11 cellular contexts compared by ENCODE assay signal in genomic region chr6:113103618-113104390, GRCh38.
DNase-seq lines count a peak whose midpoint lies in the region; ATAC-seq and TF ChIP-seq lines count a peak whose summit lies in the region.
"Had no signal": no experiment of that assay in that cellular context is flagged by ENCODE, and none has a peak within 500 bp of the region (broad histone marks: within the 10 kb centered on the region; RNA-seq: fewer than 3 reads in every experiment).

No MANE protein-coding gene starts in this region.

- H3K4me1 ChIP-seq in OCI-LY7 (ENCODE audit: insufficient read depth, low read length, poor library complexity, severe bottlenecking): no peaks in the 10 kb centered on the region

- no peaks in the 10 kb centered on the region for H4K20me1 ChIP-seq in OCI-LY7 (ENCODE audit: insufficient read depth, low read length)

- ATAC-seq in stimulated activated naive CD8-positive, alpha-beta T cell treated with anti-CD3 and anti-CD28 coated beads, Interleukin-15, Interleukin-2, amounts not matched to agents 100 U/mL and 50 U/mL, for 24 hours: no peak
- ATAC-seq: GM12878 had no signal

- no peaks in the 10 kb centered on the region for H3K9me2 ChIP-seq in OCI-LY7 (ENCODE audit: insufficient read depth, low read length)

- intact Hi-C loops in OCI-LY7 (cut with micrococcal nuclease; ENCODE audit: unreplicated experiment): no loop called here

- no peaks in the 10 kb centered on the region for H3K79me2 ChIP-seq in OCI-LY7 (ENCODE audit: insufficient read depth, low read depth, low read length)

- no peaks in the 10 kb centered on the region for H3K9me3 ChIP-seq in OCI-LY7 (ENCODE audit: low read length)

- POLR2A ChIA-PET in OCI-LY7 (lab: Charles Lee): interaction anchor here (0.6 kb wide), 1 partner anchor 1472 kb away, joined by 3 read pairs; no protein-coding TSS in a partner anchor

- in situ Hi-C loops in ACHN (cut with HindIII; ENCODE audit: low pct_ligation_motif_present, low pct_unique_long_range_greater_than_20kb, low sequenced_read_pairs) (no loop called here), astrocyte of the cerebellum (cut with HindIII; ENCODE audit: low sequenced_read_pairs) (no loop called here), GM13976 (cut with MboI; ENCODE audit: low sequenced_read_pairs, unreplicated experiment) (no loop called here)

- CTCF ChIA-PET in OCI-LY7 (lab: Charles Lee; ENCODE audit: unreplicated experiment): no interaction called here

- no peak overlapping the region for H3K27ac ChIP-seq in OCI-LY7 (ENCODE audit: low read depth, low read length, poor library complexity, severe bottlenecking)

- H3K4me3 ChIP-seq in astrocyte of the cerebellum (ENCODE audit: low read depth, low read length) (no peak overlapping the region), OCI-LY7 (ENCODE audit: low read depth, low read length, poor library complexity, severe bottlenecking) (no peak overlapping the region)
- H3K4me3 ChIP-seq: GM12878 had no signal

- no peak overlapping the region for H3K4me2 ChIP-seq in OCI-LY7 (ENCODE audit: low read length)

- no peaks in the 10 kb centered on the region for H3K36me3 ChIP-seq in OCI-LY7 (ENCODE audit: insufficient read depth, low read length)

- no TSS peak for BruUV-seq in OCI-LY7 (replicated peaks; lab: Mats Ljungman, UMichigan)

- DNase-seq in ACHN: peak; percentile 56
- peak; percentile 45 for DNase-seq in HT1080 (ENCODE audit: low read depth)
- DNase-seq in astrocyte of the cerebellum (ENCODE audit: low read depth): peak; percentile 57
- peak; percentile 73 for DNase-seq in iris pigment epithelial cell (ENCODE audit: low read depth)
- DNase-seq in NCI-H2029 (lab: John Stamatoyannopoulos, UW): no peak
- DNase-seq in GM13976 (ENCODE audit: low spot score): no peak
- DNase-seq in stimulated activated naive CD8-positive, alpha-beta T cell treated with anti-CD3 and anti-CD28 coated beads, Interleukin-15, Interleukin-2, amounts not matched to agents 100 U/mL and 50 U/mL, for 24 hours: no peak
- DNase-seq in OCI-LY7 (ENCODE audit: low spot score): no peak
- DNase-seq: amygdala, C1 segment of cervical spinal cord had no signal

- no peak for TF ChIP-seq CTCF in astrocyte of the cerebellum (IDR thresholded peaks at IDR 0.05; ENCODE audit: low read depth, low read length, missing control alignments)
- no peak for TF ChIP-seq CTCF in GM13976 (IDR thresholded peaks at IDR 0.05; ENCODE audit: borderline replicate concordance, control extremely low read depth, extremely low read depth, insufficient read depth, missing control alignments)
- no peak for TF ChIP-seq CTCF in OCI-LY7 (conservative IDR thresholded peaks at IDR 0.05; ENCODE audit: low read length)

- no peak overlapping the region for H2AFZ ChIP-seq in OCI-LY7 (ENCODE audit: low read length)

Comparison
In these comparisons a context has a peak if more than half of its experiments do, and no peak if none do; other contexts are left out.
1. DNase-seq: peak in ACHN (single experiment), HT1080 (single experiment), astrocyte of the cerebellum (single experiment) and iris pigment epithelial cell (single experiment); none in NCI-H2029 (single experiment), GM13976 (single experiment), stimulated activated naive CD8-positive, alpha-beta T cell treated with anti-CD3 and anti-CD28 coated beads, Interleukin-15, Interleukin-2, amounts not matched to agents 100 U/mL and 50 U/mL, for 24 hours (single experiment) and OCI-LY7 (single experiment).